ENCODE assay signal across 31 cellular contexts in genomic region chr6:22575190-22575589, GRCh38. TPM values are rescaled to one million over a fixed set of nuclear protein-coding genes. Genes with fewer than 3 reads are reported as not detected.
A peak's percentile ranks its signal among the peaks of the same experiment; 100 is the strongest.
DNase-seq lines count a peak whose midpoint lies in the region; ATAC-seq and TF ChIP-seq lines count a peak whose summit lies in the region.
"Had no signal": no experiment of that assay in that cellular context is flagged by ENCODE, and none has a peak within 500 bp of the region (broad histone marks: within the 10 kb centered on the region; RNA-seq: fewer than 3 reads in every experiment).

No MANE protein-coding gene starts in this region.

- H3K27ac Mint-ChIP-seq in chondrocyte (ENCODE audit: unreplicated experiment) = no peak overlapping the region
- H3K27ac Mint-ChIP-seq: activated CD4-positive, alpha-beta T cell treated with anti-CD3 and anti-CD28 coated beads for 36 hours; activated CD8-positive, alpha-beta T cell treated with anti-CD3 and anti-CD28 coated beads, Interleukin-2, amount 10 ng/mL, durations not matched to agents 7 days and 5 days; activated naive CD4-positive, alpha-beta T cell treated with anti-CD3 and anti-CD28 coated beads, Interleukin-2, amount 50 U/mL, for 24 hours; activated T-helper 2 cell treated with anti-CD3 and anti-CD28 coated beads, Interferon-gamma antibody, Interleukin-2, Interleukin-4, amounts not matched to agents 10 μg/mL and 5 μg/mL and 100 μg/mL, durations not matched to agents 14 hours and 24 hours and 36 hours; CD4-positive, CD25-positive, alpha-beta regulatory T cell; nephron progenitor cell had no signal

- no peaks in the 10 kb centered on the region for H3K9me3 Mint-ChIP-seq in chondrocyte (ENCODE audit: low read depth)
- H3K9me3 Mint-ChIP-seq: activated naive CD4-positive, alpha-beta T cell treated with anti-CD3 and anti-CD28 coated beads, Interleukin-2, amount 50 U/mL, for 24 hours; activated T-helper 2 cell treated with anti-CD3 and anti-CD28 coated beads, Interferon-gamma antibody, Interleukin-2, Interleukin-4, amounts not matched to agents 10 μg/mL and 5 μg/mL and 100 μg/mL, durations not matched to agents 14 hours and 24 hours and 36 hours had no signal

- peaks cover 12% of the 10 kb centered on the region for H3K4me1 Mint-ChIP-seq in chondrocyte (ENCODE audit: low read depth)
- H3K4me1 Mint-ChIP-seq: activated CD4-positive, alpha-beta T cell treated with anti-CD3 and anti-CD28 coated beads for 36 hours; activated naive CD4-positive, alpha-beta T cell treated with anti-CD3 and anti-CD28 coated beads, Interleukin-2, amount 50 U/mL, for 24 hours had no signal

- DNase-seq in A172 (ENCODE audit: low spot score) (peak; percentile 9), HT1080 (ENCODE audit: low read depth) (peak; percentile 9), dermis blood vessel endothelial cell (peak; percentile 24), hepatic stellate cell (ENCODE audit: low spot score) (peak; percentile 7), chondrocyte (ENCODE audit: low spot score) (no peak)
- DNase-seq in effector CD8-positive, alpha-beta T cell (lab: John Stamatoyannopoulos, UW) = no peak
- no peak for DNase-seq in stimulated activated CD4-positive, alpha-beta T cell treated with anti-CD3 and anti-CD28 coated beads, Interleukin-2, amount 100 ng/mL, for 24 hours
- DNase-seq: activated CD4-positive, alpha-beta T cell treated with anti-CD3 and anti-CD28 coated beads for 36 hours; activated CD8-positive, alpha-beta T cell treated with anti-CD3 and anti-CD28 coated beads, Interleukin-2, amount 10 ng/mL, durations not matched to agents 7 days and 5 days; AML-193; CD4-positive, CD25-positive, alpha-beta regulatory T cell; DMS79 treated with DMSO at 0.1 percent for 48 hours; effector memory CD4-positive, alpha-beta T cell; erythroblast; GOT3; hippocampal formation; NCI-H1436 treated with DMSO at 0.1 percent for 48 hours; NCI-H446; NCI-H774; nephron progenitor cell; Peyer's patch; small intestine; stimulated activated naive CD4-positive, alpha-beta T cell treated with Interleukin-2 at 50 U/mL for 16 hours; SW 1271 had no signal

- no peaks in the 10 kb centered on the region for H3K27me3 Mint-ChIP-seq in chondrocyte (ENCODE audit: low read depth)
- H3K27me3 Mint-ChIP-seq: activated CD4-positive, alpha-beta T cell treated with anti-CD3 and anti-CD28 coated beads for 36 hours; activated naive CD4-positive, alpha-beta T cell treated with anti-CD3 and anti-CD28 coated beads, Interleukin-2, amount 50 U/mL, for 24 hours; CD4-positive, CD25-positive, alpha-beta regulatory T cell had no signal

- ATAC-seq in HG02623 (IDR thresholded peaks at IDR 0.05; ENCODE audit: unreplicated experiment) = no peak
- ATAC-seq: activated CD4-positive, alpha-beta T cell treated with anti-CD3 and anti-CD28 coated beads for 36 hours; activated CD8-positive, alpha-beta T cell treated with anti-CD3 and anti-CD28 coated beads, Interleukin-2, amount 10 ng/mL, durations not matched to agents 7 days and 5 days; gastroesophageal sphincter had no signal

- no peaks in the 10 kb centered on the region for H3K36me3 Mint-ChIP-seq in chondrocyte (ENCODE audit: low read depth)
- H3K36me3 Mint-ChIP-seq: activated naive CD4-positive, alpha-beta T cell treated with anti-CD3 and anti-CD28 coated beads, Interleukin-2, amount 50 U/mL, for 24 hours; CD4-positive, CD25-positive, alpha-beta regulatory T cell had no signal

- TF ChIP-seq CTCF in chondrocyte (IDR thresholded peaks at IDR 0.05) = no peak

- H3K4me3 Mint-ChIP-seq in chondrocyte (ENCODE audit: unreplicated experiment) = no peak overlapping the region
- H3K4me3 Mint-ChIP-seq: activated CD4-positive, alpha-beta T cell treated with anti-CD3 and anti-CD28 coated beads for 36 hours; activated CD8-positive, alpha-beta T cell treated with anti-CD3 and anti-CD28 coated beads, Interleukin-2, amount 10 ng/mL, durations not matched to agents 7 days and 5 days; activated naive CD4-positive, alpha-beta T cell treated with anti-CD3 and anti-CD28 coated beads, Interleukin-2, amount 50 U/mL, for 24 hours; CD4-positive, CD25-positive, alpha-beta regulatory T cell; nephron progenitor cell had no signal

RNA-seq across cellular contexts. Expression of gene HDGFL1, which starts 5.8 kb away (rescaled TPM):
- not detected in 2 replicates for total RNA-seq in A172 (2014; rRNA removed; shearing (Covaris generic))
- not detected in 2 replicates for total RNA-seq in HT1080 (2014; rRNA removed; shearing (Covaris generic))
- polyA plus RNA-seq in HT1080 (2015; cell fraction: cytosol; rRNA removed) = 0.03 TPM in 2 replicates
- polyA plus RNA-seq in HT1080 (2015; cell fraction: nucleus; rRNA removed) = not detected in 2 replicates
- total RNA-seq in dermis blood vessel endothelial cell = not detected in 2 replicates
- not detected in 3 replicates for total RNA-seq in chondrocyte
- total RNA-seq: activated CD4-positive, alpha-beta T cell treated with anti-CD3 and anti-CD28 coated beads for 36 hours; activated CD8-positive, alpha-beta T cell treated with anti-CD3 and anti-CD28 coated beads, Interleukin-2, amount 10 ng/mL, durations not matched to agents 7 days and 5 days; activated T-helper 2 cell treated with anti-CD3 and anti-CD28 coated beads, Interferon-gamma antibody, Interleukin-2, Interleukin-4, amounts not matched to agents 10 μg/mL and 5 μg/mL and 100 μg/mL, durations not matched to agents 14 hours and 24 hours and 36 hours; bronchial epithelial cell; CD4-positive, CD25-positive, alpha-beta regulatory T cell; gastroesophageal sphincter; osteocyte; Peyer's patch; ureter had no signal
- polyA plus RNA-seq: CD4-positive, CD25-positive, alpha-beta regulatory T cell; small intestine had no signal

Comparison
In these comparisons a context has a peak if more than half of its experiments do, and no peak if none do; other contexts are left out.
1. DNase-seq: peak in A172 (single experiment), HT1080 (single experiment), dermis blood vessel endothelial cell (single experiment) and hepatic stellate cell (single experiment); none in effector CD8-positive, alpha-beta T cell (single experiment), chondrocyte (single experiment) and stimulated activated CD4-positive, alpha-beta T cell treated with anti-CD3 and anti-CD28 coated beads, Interleukin-2, amount 100 ng/mL, for 24 hours (0 of 2).